ENCODE assay signal across 8 cellular contexts in the genomic region with DNA sequence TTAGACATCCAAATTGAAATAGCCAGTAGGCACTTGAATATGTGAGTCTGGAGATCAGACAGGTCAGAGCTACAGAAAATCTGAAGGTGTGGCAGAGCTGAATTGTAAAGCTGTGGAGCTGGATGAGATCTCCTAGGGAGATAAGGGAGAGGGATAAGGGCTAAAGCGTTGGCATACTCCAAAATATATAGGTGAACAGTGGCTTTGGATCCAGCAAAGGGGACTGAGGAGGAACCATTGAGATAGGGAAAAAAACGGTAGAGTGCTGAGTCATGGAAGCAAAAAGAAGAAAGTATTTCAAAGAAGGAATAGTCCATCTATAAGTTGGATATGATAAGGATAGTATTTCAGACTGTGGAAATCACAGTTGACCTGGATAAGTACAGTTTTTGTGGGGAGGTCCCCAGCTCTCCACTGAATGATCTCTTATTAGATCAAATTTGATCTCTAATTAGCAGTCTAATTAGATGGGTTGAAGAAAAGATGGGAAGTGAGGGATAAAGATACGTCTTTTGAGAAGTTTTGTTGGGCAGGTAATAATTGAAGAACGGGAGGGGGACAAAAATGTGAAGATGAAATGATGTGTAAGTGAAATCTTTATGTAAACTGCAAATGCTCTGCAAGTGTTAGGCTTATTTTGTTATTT. TPM values are rescaled to one million over a fixed set of nuclear protein-coding genes. Genes with fewer than 3 reads are reported as not detected.
DNase-seq lines count a peak whose midpoint lies in the region; ATAC-seq and TF ChIP-seq lines count a peak whose summit lies in the region.

No MANE protein-coding gene starts in this region.

- ATAC-seq in thoracic aorta (ENCODE audit: insufficient number of reproducible peaks, low FRiP score, low read depth) = no peak

- TF ChIP-seq CTCF in adrenal gland (IDR thresholded peaks at IDR 0.05) (no peak), thoracic aorta (IDR thresholded peaks at IDR 0.05) (no peak)

- H3K36me3 ChIP-seq in adrenal gland (replicated peaks in 1 of 2) (no peaks in the 10 kb centered on the region), thoracic aorta (no peaks in the 10 kb centered on the region)

- no peaks in the 10 kb centered on the region for H3K9me3 ChIP-seq in adrenal gland (replicated peaks in 1 of 3)
- H3K9me3 ChIP-seq in thoracic aorta = no peaks in the 10 kb centered on the region

- H3K4me3 ChIP-seq in adrenal gland = peak overlapping the region in 3 of 4 donors; percentile 20 to 68 (median 55)
- H3K4me3 ChIP-seq in thoracic aorta = peak overlapping the region; percentile 88

- H3K4me1 ChIP-seq in adrenal gland (replicated peaks in 1 of 2) = peaks cover 7 to 12% of the 10 kb centered on the region in 2 donors
- H3K4me1 ChIP-seq in thoracic aorta (ENCODE audit: control insufficient read depth in 1 of 2, low read depth in 2 of 2) = peaks cover 4 to 11% of the 10 kb centered on the region in 2 donors

- no peak for TF ChIP-seq POLR2A in adrenal gland (IDR thresholded peaks at IDR 0.05)

- peak; percentile 46 for DNase-seq in DMS79 treated with DMSO at 0.1 percent for 48 hours (lab: John Stamatoyannopoulos, UW)
- no peak for DNase-seq in DMS79 (lab: John Stamatoyannopoulos, UW)
- no peak for DNase-seq in adrenal gland
- DNase-seq in iris pigment epithelial cell (ENCODE audit: low read depth) = peak; percentile 7
- DNase-seq in thoracic aorta (ENCODE audit: low spot score) = no peak
- DNase-seq in COR-L47 (lab: John Stamatoyannopoulos, UW) = no peak
- DNase-seq in cerebellar cortex (ENCODE audit: low spot score) = no peak
- no peak for DNase-seq in NCI-H1694 (lab: John Stamatoyannopoulos, UW)

- WGBS in adrenal gland, 4 donors = 30 to 41% (median 36%) methylated on average over 4 of the region's 4 CpGs

- H3K27ac ChIP-seq in adrenal gland (peak overlapping the region in 3 of 5 donors; percentile 18 to 66 (median 50)), thoracic aorta (peak overlapping the region; percentile 48 to 67)

- intact Hi-C loops in adrenal gland (cut with DNase I) = no loop called here

- H3K27me3 ChIP-seq in adrenal gland = no peaks in the 10 kb centered on the region
- H3K27me3 ChIP-seq in thoracic aorta (replicated peaks; ENCODE audit: insufficient read depth) = no peaks in the 10 kb centered on the region

RNA-seq across cellular contexts. Expression of gene DBF4B, which starts 0.6 kb away (rescaled TPM):
- total RNA-seq in adrenal gland = 1 to 10 TPM; 2.1 to 8.1 (median 4.7) TPM
- 10 to 100 TPM in 1 of 3 donors, 1 to 10 TPM in 2; 1.9 to 10.5 (median 3.7) TPM for polyA plus RNA-seq in adrenal gland
- total RNA-seq in thoracic aorta = 1 to 10 TPM; 5.7 to 7.8 TPM

RNA-seq across cellular contexts. Expression of gene CCDC43, which starts 18.3 kb away (rescaled TPM):
- total RNA-seq in adrenal gland (10 to 100 TPM; 12.4 to 25.0 (median 18.2) TPM), thoracic aorta (10 to 100 TPM in 1 of 2 donors, 1 to 10 TPM in 1; 8.0 to 18.8 TPM)
- polyA plus RNA-seq in adrenal gland = 10 to 100 TPM; 10.6 to 34.6 (median 11.3) TPM

RNA-seq across cellular contexts. Expression of gene ADAM11, which starts 50.9 kb away (rescaled TPM):
- total RNA-seq in adrenal gland (under 1 TPM in 6 of 8 donors, not detected in 2; 0.19 to 0.50 (median 0.28) TPM), thoracic aorta (1 to 10 TPM in 1 of 2 donors, under 1 TPM in 1; 0.41 to 5.7 TPM)
- polyA plus RNA-seq in adrenal gland = under 1 TPM; 0.05 to 0.80 (median 0.57) TPM

RNA-seq across cellular contexts. Expression of gene MEIOC, which starts 51.6 kb away (rescaled TPM):
- total RNA-seq in adrenal gland (not detected), thoracic aorta (not detected)
- under 1 TPM in 1 of 3 donors, not detected in 2; 0.10 TPM for polyA plus RNA-seq in adrenal gland

Comparison
In these comparisons a context has a peak if more than half of its experiments do, and no peak if none do; other contexts are left out.
1. DNase-seq: peak in DMS79 treated with DMSO at 0.1 percent for 48 hours (single experiment) and iris pigment epithelial cell (single experiment); none in DMS79 (single experiment), adrenal gland (0 of 7), thoracic aorta (single experiment), COR-L47 (single experiment), cerebellar cortex (single experiment) and NCI-H1694 (single experiment).